Comparison of ENCODE assay signal across 9 cellular contexts in the genomic region with DNA sequence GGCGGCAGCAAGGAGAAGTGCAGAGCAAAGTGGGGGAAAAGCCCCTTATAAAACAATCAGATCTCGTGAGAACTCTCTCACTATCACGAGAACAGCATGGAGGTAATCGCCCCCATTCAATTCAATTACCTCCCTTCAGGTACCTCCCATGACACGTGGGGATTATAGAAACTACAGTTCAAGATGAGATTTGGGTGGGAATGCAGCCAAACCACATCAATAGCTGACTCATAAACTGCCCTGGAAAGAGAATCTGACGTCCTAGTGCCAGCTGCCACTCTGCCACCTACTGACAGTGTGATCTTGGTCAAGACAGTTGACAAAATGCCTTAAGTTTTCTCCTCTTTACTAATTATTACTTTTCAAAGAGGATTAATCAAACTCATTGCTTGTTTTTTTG.
DNase-seq lines count a peak whose midpoint lies in the region; TF ChIP-seq lines count a peak whose summit lies in the region.
"Had no signal": no experiment of that assay in that cellular context is flagged by ENCODE, and none has a peak within 500 bp of the region (broad histone marks: within the 10 kb centered on the region; RNA-seq: fewer than 3 reads in every experiment).

No MANE protein-coding gene starts in this region.

- no TSS peak for BruUV-seq in mammary epithelial cell (replicated peaks; lab: Mats Ljungman, UMichigan)

- peaks cover 25% of the 10 kb centered on the region for H3K4me1 Mint-ChIP-seq in activated CD4-positive, alpha-beta T cell treated with anti-CD3 and anti-CD28 coated beads, Interleukin-2, amount 10 ng/mL, durations not matched to agents 7 days and 5 days

- no peak overlapping the region for H3K4me2 ChIP-seq in mammary epithelial cell (ENCODE audit: insufficient read depth, low read depth, low read length)

- no peaks in the 10 kb centered on the region for H4K20me1 ChIP-seq in mammary epithelial cell (ENCODE audit: insufficient read depth, low read length)

- H3K9ac ChIP-seq in mammary epithelial cell (ENCODE audit: insufficient read depth, low read length): no peak overlapping the region

- TF ChIP-seq CTCF in mammary epithelial cell (conservative IDR thresholded peaks at IDR 0.05 in 1 of 2, IDR thresholded peaks at IDR 0.05 in 1 of 2; ENCODE audit: extremely low read depth in 1 of 2, insufficient read depth in 1 of 2, low read depth in 1 of 2, low read length in 2 of 2): peak in 1 of 2 donors; percentile 34
- no peak for TF ChIP-seq CTCF in esophagus squamous epithelium (IDR thresholded peaks at IDR 0.05)

- DNase-seq in activated CD4-positive, alpha-beta T cell treated with anti-CD3 and anti-CD28 coated beads for 24 hours (ENCODE audit: low read depth in 2 of 2): peak; percentile 4 to 29
- DNase-seq in activated CD4-positive, alpha-beta T cell treated with anti-CD3 and anti-CD28 coated beads, Interleukin-2, amount 10 ng/mL, durations not matched to agents 7 days and 5 days: no peak
- peak; percentile 19 for DNase-seq in NAMALWA (ENCODE audit: low spot score)
- DNase-seq in mammary epithelial cell: peak; percentile 82
- peak; percentile 17 for DNase-seq in stimulated activated CD8-positive, alpha-beta memory T cell treated with anti-CD3 and anti-CD28 coated beads, Interleukin-12 subunit alpha, Interleukin-12 subunit beta, amount 100 ng/mL, for 1 hour (ENCODE audit: low read depth)
- no peak for DNase-seq in esophagus squamous epithelium (lab: John Stamatoyannopoulos, UW)
- no peak for DNase-seq in NCI-H128 (lab: John Stamatoyannopoulos, UW; ENCODE audit: unreplicated experiment)
- no peak for DNase-seq in NCI-H1930 (lab: John Stamatoyannopoulos, UW)

- POLR2A ChIA-PET in activated CD4-positive, alpha-beta T cell treated with anti-CD3 and anti-CD28 coated beads, Interleukin-2, amount 10 ng/mL, durations not matched to agents 7 days and 5 days (lab: Charles Lee): no interaction called here

- H3K27ac ChIP-seq in mammary epithelial cell (ENCODE audit: insufficient read depth, low read depth, low read length): no peak overlapping the region
- H3K27ac ChIP-seq in esophagus squamous epithelium: no peak overlapping the region

- H3K79me2 ChIP-seq in mammary epithelial cell (ENCODE audit: insufficient read depth, low read length): no peaks in the 10 kb centered on the region

- H3K27ac Mint-ChIP-seq in activated CD4-positive, alpha-beta T cell treated with anti-CD3 and anti-CD28 coated beads, Interleukin-2, amount 10 ng/mL, durations not matched to agents 7 days and 5 days: no peak overlapping the region
- H3K27ac Mint-ChIP-seq: CD4-positive, CD25-positive, alpha-beta regulatory T cell had no signal

- TF ChIP-seq POLR2A in esophagus squamous epithelium (IDR thresholded peaks at IDR 0.05): no peak

- H3K4me3 Mint-ChIP-seq in activated CD4-positive, alpha-beta T cell treated with anti-CD3 and anti-CD28 coated beads, Interleukin-2, amount 10 ng/mL, durations not matched to agents 7 days and 5 days: no peak overlapping the region

- 66% methylated on average over 6 of the region's 6 CpGs for WGBS in mammary epithelial cell (ENCODE audit: low coverage, missing lambda C conversion rate)
- 40 to 44% methylated on average over 6 of the region's 6 CpGs for WGBS in esophagus squamous epithelium, 2 donors

- H3K27me3 Mint-ChIP-seq in activated CD4-positive, alpha-beta T cell treated with anti-CD3 and anti-CD28 coated beads, Interleukin-2, amount 10 ng/mL, durations not matched to agents 7 days and 5 days: no peaks in the 10 kb centered on the region

- no peaks in the 10 kb centered on the region for H3K4me1 ChIP-seq in mammary epithelial cell (ENCODE audit: insufficient read depth, low read length)
- H3K4me1 ChIP-seq in esophagus squamous epithelium: peaks cover 5 to 11% (median 7%) of the 10 kb centered on the region in 3 donors

- no peaks in the 10 kb centered on the region for H3K36me3 Mint-ChIP-seq in activated CD4-positive, alpha-beta T cell treated with anti-CD3 and anti-CD28 coated beads, Interleukin-2, amount 10 ng/mL, durations not matched to agents 7 days and 5 days (ENCODE audit: low read depth)

- H3K27me3 ChIP-seq in mammary epithelial cell (ENCODE audit: insufficient read depth, low read length) (no peaks in the 10 kb centered on the region), esophagus squamous epithelium (no peaks in the 10 kb centered on the region)

- dilution Hi-C loops in mammary epithelial cell (cut with HindIII; ENCODE audit: low sequenced_read_pairs): no loop called here

- in situ Hi-C loops in mammary epithelial cell (cut with MboI; ENCODE audit: low sequenced_read_pairs in 2 of 2): loop anchor here in 1 of 2 donors (5.0 kb wide), 1 partner anchor 200 kb away; no protein-coding TSS in a partner anchor

- H3K9me3 Mint-ChIP-seq in activated CD4-positive, alpha-beta T cell treated with anti-CD3 and anti-CD28 coated beads, Interleukin-2, amount 10 ng/mL, durations not matched to agents 7 days and 5 days: peaks cover 6% of the 10 kb centered on the region

- H3K4me3 ChIP-seq in mammary epithelial cell (replicated peaks in 1 of 3; ENCODE audit: insufficient read depth in 1 of 3, low read depth in 2 of 3, low read length in 3 of 3): no peak overlapping the region
- no peak overlapping the region for H3K4me3 ChIP-seq in esophagus squamous epithelium

- H2AFZ ChIP-seq in mammary epithelial cell (ENCODE audit: low read depth, low read length): no peak overlapping the region

- H3K9me3 ChIP-seq in mammary epithelial cell (replicated peaks; ENCODE audit: insufficient read depth, low read length): no peaks in the 10 kb centered on the region
- no peaks in the 10 kb centered on the region for H3K9me3 ChIP-seq in esophagus squamous epithelium

- intact Hi-C loops in mammary epithelial cell (cut with micrococcal nuclease) (no loop called here), esophagus squamous epithelium (cut with DNase I) (loop anchor here (5.0 kb wide), 1 partner anchor 1160 kb away; a partner anchor contains a TSS)

- H3K36me3 ChIP-seq in mammary epithelial cell (ENCODE audit: insufficient read depth, low read length) (no peaks in the 10 kb centered on the region), esophagus squamous epithelium (no peaks in the 10 kb centered on the region)

- CTCF ChIA-PET in activated CD4-positive, alpha-beta T cell treated with anti-CD3 and anti-CD28 coated beads, Interleukin-2, amount 10 ng/mL, durations not matched to agents 7 days and 5 days (lab: Charles Lee): interaction anchor here (1.0 kb wide), 1 partner anchor 1159 kb away, joined by 3 read pairs; no protein-coding TSS in a partner anchor
- CTCF ChIA-PET in mammary epithelial cell (lab: Charles Lee; ENCODE audit: low non-redundant PET): interaction anchor here (0.6 kb wide), 1 partner anchor 554 kb away, joined by 4 read pairs; no protein-coding TSS in a partner anchor

Comparison
In these comparisons a context has a peak if more than half of its experiments do, and no peak if none do; other contexts are left out.
1. DNase-seq: peak in activated CD4-positive, alpha-beta T cell treated with anti-CD3 and anti-CD28 coated beads for 24 hours (2 of 2), NAMALWA (single experiment), mammary epithelial cell (single experiment) and stimulated activated CD8-positive, alpha-beta memory T cell treated with anti-CD3 and anti-CD28 coated beads, Interleukin-12 subunit alpha, Interleukin-12 subunit beta, amount 100 ng/mL, for 1 hour (single experiment); none in activated CD4-positive, alpha-beta T cell treated with anti-CD3 and anti-CD28 coated beads, Interleukin-2, amount 10 ng/mL, durations not matched to agents 7 days and 5 days (single experiment), esophagus squamous epithelium (single experiment), NCI-H128 (single experiment) and NCI-H1930 (0 of 2).